Comparison of ENCODE assay signal across 18 cellular contexts in genomic region chr17:60160829-60161501, GRCh38. TPM values are rescaled to one million over a fixed set of nuclear protein-coding genes. Genes with fewer than 3 reads are reported as not detected.
DNase-seq lines count a peak whose midpoint lies in the region; ATAC-seq, FAIRE-seq and TF ChIP-seq lines count a peak whose summit lies in the region.
"Had no signal": no experiment of that assay in that cellular context is flagged by ENCODE, and none has a peak within 500 bp of the region (broad histone marks: within the 10 kb centered on the region; RNA-seq: fewer than 3 reads in every experiment).

No MANE protein-coding gene starts in this region.

- no peak for FAIRE-seq in A549 (lab: Jason Lieb, UNC)
- FAIRE-seq: HepG2 had no signal

- ATAC-seq in A549 (no peak), GM23338 (no peak; the same call in 2 of the 3 replicates), GM18907 (IDR thresholded peaks at IDR 0.05; ENCODE audit: unreplicated experiment) (no peak), HG02970 (IDR thresholded peaks at IDR 0.05; ENCODE audit: low FRiP score, unreplicated experiment) (no peak)
- ATAC-seq in stimulated activated naive B cell treated with anti-CD40 and anti-IgM and Interleukin-4, amounts not matched to agents 10 μg/mL and 1 μg/mL and 100 μg/mL, for 72 hours (replicated peaks): no peak
- ATAC-seq: HepG2 had no signal

- H3K79me2 ChIP-seq in GM23338 (replicated peaks; ENCODE audit: insufficient read depth): no peaks in the 10 kb centered on the region

- CTCF ChIA-PET in A549 (lab: Yijun Ruan, JAX): interaction anchor here (0.9 to 15.1 kb wide), 6 partner anchors 9 to 261 kb away, joined by 3 to 150 read pairs (median 4); partner anchors contain the start of gene CHCT1

- no peak for TF ChIP-seq EP300 in A549 (IDR thresholded peaks at IDR 0.05)

- H3K9me3 ChIP-seq in A549: no peaks in the 10 kb centered on the region
- H3K9me3 ChIP-seq: testis had no signal

- H3K27ac Mint-ChIP-seq in GM23338: 0 out of 2 replicates have a peak overlapping the region, but pooled peaks have one; percentile 62
- H3K27ac Mint-ChIP-seq in nephron progenitor cell: no peak overlapping the region
- H3K27ac Mint-ChIP-seq in stimulated activated naive B cell treated with anti-CD40 and anti-IgM and Interleukin-4, amounts not matched to agents 10 μg/mL and 1 μg/mL and 100 μg/mL, for 72 hours: no peak overlapping the region
- H3K27ac Mint-ChIP-seq: activated naive CD8-positive, alpha-beta T cell treated with anti-CD3 and anti-CD28 coated beads, Interleukin-2, amount 10 ng/mL, durations not matched to agents 7 days and 5 days had no signal

- 73% methylated on average over 10 of the region's 10 CpGs for WGBS in A549 (ENCODE audit: missing lambda C conversion rate)

- H3K9me3 Mint-ChIP-seq in GM23338: no peaks in the 10 kb centered on the region; the same call in 2 of the 3 replicates
- H3K9me3 Mint-ChIP-seq in nephron progenitor cell: no peaks in the 10 kb centered on the region
- H3K9me3 Mint-ChIP-seq in stimulated activated naive B cell treated with anti-CD40 and anti-IgM and Interleukin-4, amounts not matched to agents 10 μg/mL and 1 μg/mL and 100 μg/mL, for 72 hours: no peaks in the 10 kb centered on the region
- H3K9me3 Mint-ChIP-seq: activated naive CD8-positive, alpha-beta T cell treated with anti-CD3 and anti-CD28 coated beads, Interleukin-2, amount 10 ng/mL, durations not matched to agents 7 days and 5 days; central memory CD8-positive, alpha-beta T cell had no signal

- POLR2A ChIA-PET in A549 (lab: Yijun Ruan, JAX): no interaction called here

- H3K4me2 ChIP-seq in A549 (peak overlapping the region; percentile 20; the same call in 1 of the 3 replicates), GM23338 (peak overlapping the region; percentile 74)

- DNase-seq in A549 (ENCODE audit: low read depth in 1 of 2, low spot score in 1 of 2) (no peak), GM23338 (ENCODE audit: low spot score) (peak; percentile 70), nephron progenitor cell (no peak), pons (ENCODE audit: low spot score) (no peak)
- DNase-seq in stimulated activated naive B cell treated with anti-CD40 and anti-IgM and Interleukin-4, amounts not matched to agents 10 μg/mL and 1 μg/mL and 100 μg/mL, for 72 hours: no peak
- DNase-seq: activated CD4-positive, alpha-beta T cell treated with anti-CD3 and anti-CD28 coated beads for 4 hours; activated naive CD8-positive, alpha-beta T cell treated with anti-CD3 and anti-CD28 coated beads, Interleukin-2, amount 10 ng/mL, durations not matched to agents 7 days and 5 days; activated T-cell treated with anti-CD3 and anti-CD28 coated beads for 4 hours; kidney glomerular epithelial cell; NCI-H2107; T-helper 2 cell; testis had no signal

- H3K4me1 Mint-ChIP-seq in GM23338: peaks cover 66% of the 10 kb centered on the region
- peaks cover 65% of the 10 kb centered on the region for H3K4me1 Mint-ChIP-seq in nephron progenitor cell
- H3K4me1 Mint-ChIP-seq in stimulated activated naive B cell treated with anti-CD40 and anti-IgM and Interleukin-4, amounts not matched to agents 10 μg/mL and 1 μg/mL and 100 μg/mL, for 72 hours: peaks cover 15 to 25% of the 10 kb centered on the region in 2 donors
- H3K4me1 Mint-ChIP-seq: central memory CD8-positive, alpha-beta T cell had no signal

- H4K20me1 ChIP-seq in GM23338 (replicated peaks; ENCODE audit: insufficient read depth): no peaks in the 10 kb centered on the region

- H3K27me3 Mint-ChIP-seq in GM23338 (ENCODE audit: insufficient read depth, low read depth, poor library complexity) (peaks cover 39% of the 10 kb centered on the region), nephron progenitor cell (ENCODE audit: low read depth, poor library complexity) (peaks cover 64% of the 10 kb centered on the region)
- H3K27me3 Mint-ChIP-seq in stimulated activated naive B cell treated with anti-CD40 and anti-IgM and Interleukin-4, amounts not matched to agents 10 μg/mL and 1 μg/mL and 100 μg/mL, for 72 hours: peaks cover 49 to 62% of the 10 kb centered on the region in 2 donors

- H3K4me1 ChIP-seq in A549 (peaks cover 14% of the 10 kb centered on the region), GM23338 (ENCODE audit: insufficient read depth) (peaks cover 61% of the 10 kb centered on the region)
- H3K4me1 ChIP-seq: testis had no signal

- H3K4me3 Mint-ChIP-seq in GM23338: peak overlapping the region; percentile 47; the same call in 1 of the 3 replicates
- H3K4me3 Mint-ChIP-seq in nephron progenitor cell: peak overlapping the region; percentile 71
- no peak overlapping the region for H3K4me3 Mint-ChIP-seq in stimulated activated naive B cell treated with anti-CD40 and anti-IgM and Interleukin-4, amounts not matched to agents 10 μg/mL and 1 μg/mL and 100 μg/mL, for 72 hours
- H3K4me3 Mint-ChIP-seq: activated naive CD8-positive, alpha-beta T cell treated with anti-CD3 and anti-CD28 coated beads, Interleukin-2, amount 10 ng/mL, durations not matched to agents 7 days and 5 days; central memory CD8-positive, alpha-beta T cell had no signal

- H3K27ac ChIP-seq in A549 (peak overlapping the region in 1 of 2 experiments; percentile 6; a peak in 1 of 6 replicates), GM23338 (ENCODE audit: low read depth) (no peak overlapping the region), cingulate gyrus (ENCODE audit: low read depth, low read length) (peak overlapping the region; percentile 32)
- H3K27ac ChIP-seq: epithelial cell of prostate, testis had no signal

- no peaks in the 10 kb centered on the region for H3K27me3 ChIP-seq in GM23338 (ENCODE audit: insufficient read depth)
- H3K27me3 ChIP-seq: testis had no signal

- TF ChIP-seq CTCF in A549 (IDR thresholded peaks at IDR 0.05): no peak
- TF ChIP-seq CTCF in GM23338 (conservative IDR thresholded peaks at IDR 0.05; ENCODE audit: low read depth in 2 of 2): no peak
- no peak for TF ChIP-seq CTCF in nephron progenitor cell (IDR thresholded peaks at IDR 0.05)

- H3K36me3 Mint-ChIP-seq in GM23338 (ENCODE audit: low read depth) (no peaks in the 10 kb centered on the region), nephron progenitor cell (ENCODE audit: low read depth) (no peaks in the 10 kb centered on the region)
- no peaks in the 10 kb centered on the region for H3K36me3 Mint-ChIP-seq in stimulated activated naive B cell treated with anti-CD40 and anti-IgM and Interleukin-4, amounts not matched to agents 10 μg/mL and 1 μg/mL and 100 μg/mL, for 72 hours
- H3K36me3 Mint-ChIP-seq: activated naive CD8-positive, alpha-beta T cell treated with anti-CD3 and anti-CD28 coated beads, Interleukin-2, amount 10 ng/mL, durations not matched to agents 7 days and 5 days had no signal

- no peak overlapping the region for H2AFZ ChIP-seq in GM23338

- TF ChIP-seq RAD21 in A549 (conservative IDR thresholded peaks at IDR 0.05 in 1 of 2, IDR thresholded peaks at IDR 0.05 in 1 of 2): no peak

- no peaks in the 10 kb centered on the region for H3K36me3 ChIP-seq in GM23338 (ENCODE audit: insufficient read depth)

- TF ChIP-seq POLR2A in A549 (IDR thresholded peaks at IDR 0.05; ENCODE audit: low read length): no peak

- peaks cover 20% of the 10 kb centered on the region for H3F3A ChIP-seq in GM23338 (replicated peaks; ENCODE audit: low read depth)

- H3K4me3 ChIP-seq in A549 (no peak overlapping the region), GM23338 (peak overlapping the region; percentile 37)
- H3K4me3 ChIP-seq: testis had no signal

- no peaks in the 10 kb centered on the region for H3K9me2 ChIP-seq in GM23338 (ENCODE audit: insufficient read depth)

TF ChIP-seq in A549, 52 proteins besides CTCF, POLR2A, EP300 and RAD21 (continues in another document):
- no peak for TF ChIP-seq RNF2 (IDR thresholded peaks at IDR 0.05; ENCODE audit: borderline replicate concordance, low read depth)
- TF ChIP-seq NFE2L2 (conservative IDR thresholded peaks at IDR 0.05; ENCODE audit: low read length): no peak
- no peak for TF ChIP-seq ZNF302 (CRISPR knock-in tag; IDR thresholded peaks at IDR 0.05)
- TF ChIP-seq ZFP36 (IDR thresholded peaks at IDR 0.05; ENCODE audit: borderline replicate concordance, partially characterized antibody): no peak
- TF ChIP-seq FOSL2 (IDR thresholded peaks at IDR 0.05): no peak
- TF ChIP-seq FOSL2 (CRISPR knock-in tag; IDR thresholded peaks at IDR 0.05): no peak
- no peak for TF ChIP-seq USF2 (IDR thresholded peaks at IDR 0.05)
- no peak for TF ChIP-seq HOXA7 (CRISPR knock-in tag; IDR thresholded peaks at IDR 0.05)
- no peak for TF ChIP-seq ZC3H11A (IDR thresholded peaks at IDR 0.05)

RNA-seq across cellular contexts. Expression of gene CA4, which starts 11.2 kb away (rescaled TPM):
- polyA plus RNA-seq in A549 (2011; rRNA removed): 0.06 and 0.11 TPM in 2 replicates
- polyA plus RNA-seq in A549 (2012; cell fraction: cytosol; rRNA removed): 0.05 and 0.07 TPM in 2 replicates
- polyA plus RNA-seq in A549 (2012; cell fraction: nucleus; rRNA removed): 0.08 and 0.18 TPM in 2 replicates
- polyA plus RNA-seq in A549 (2017; fragmentation: RNase III; extraction: RNeasy Plus Mini Kit Qiagen cat#74134 plus additional on column Dnase treatment): 0.11 TPM in 1 of 3 replicates, not detected in the others
- polyA minus RNA-seq in A549 (2011; rRNA and poly(A)+ RNA removed): not detected in 2 replicates
- total RNA-seq in GM23338 (2014; rRNA removed; shearing (Covaris generic)): 4.9 and 8.2 TPM in 2 replicates
- polyA plus RNA-seq in GM23338 (2016; fragmentation: Nextera tagmentation; extraction: Ambion mirVana): 7.6 and 9.4 TPM in 2 replicates
- total RNA-seq: activated naive CD8-positive, alpha-beta T cell treated with anti-CD3 and anti-CD28 coated beads, Interleukin-2, amount 10 ng/mL, durations not matched to agents 7 days and 5 days; HepG2 had no signal
- polyA plus RNA-seq: HepG2 had no signal

Comparison
In these comparisons a context has a peak if more than half of its experiments do, and no peak if none do; other contexts are left out.
1. H3K4me3 Mint-ChIP-seq: peak in GM23338 (single experiment) and nephron progenitor cell (single experiment); none in stimulated activated naive B cell treated with anti-CD40 and anti-IgM and Interleukin-4, amounts not matched to agents 10 μg/mL and 1 μg/mL and 100 μg/mL, for 72 hours (0 of 2).